In the genomic region with DNA sequence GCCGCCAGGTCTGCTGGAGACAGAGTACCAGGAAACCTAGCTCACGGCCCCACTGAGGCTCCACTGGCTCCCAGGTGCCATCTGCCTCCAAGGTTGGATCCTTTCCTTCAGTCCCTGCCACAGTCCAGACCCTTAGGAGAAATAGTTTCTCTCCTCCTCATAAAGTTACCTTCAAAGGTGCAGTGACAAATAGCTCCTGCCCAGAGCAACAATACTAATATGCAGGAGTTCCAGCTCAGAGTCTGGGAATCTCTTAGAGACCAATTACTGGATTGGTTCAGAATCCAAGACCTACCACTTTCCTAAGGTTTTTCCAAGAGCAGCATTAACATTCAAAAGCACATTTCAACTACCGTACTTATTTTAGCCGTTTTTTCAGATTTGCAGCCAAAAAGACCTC, we compare ENCODE assay signal across 23 cellular contexts.
"Had no signal": no experiment of that assay in that cellular context is flagged by ENCODE, and none has a peak within 500 bp of the region (broad histone marks: within the 10 kb centered on the region; RNA-seq: fewer than 3 reads in every experiment).

No MANE protein-coding gene starts in this region.

- H3K36me3 ChIP-seq: stomach, suprapubic skin, thoracic aorta, thyroid gland, tibial nerve, transverse colon, upper lobe of left lung, upper lobe of right lung, uterus, vagina had no signal

- H3K9me3 ChIP-seq: suprapubic skin, testis, thyroid gland, transverse colon, upper lobe of right lung, uterus, vagina had no signal

- H3K4me1 ChIP-seq: stomach, suprapubic skin, testis, thyroid gland, tibial artery, tibial nerve, transverse colon, upper lobe of left lung, upper lobe of right lung, uterus, vagina had no signal

- DNase-seq: stimulated activated CD4-positive, alpha-beta T cell treated with anti-CD3 and anti-CD28 coated beads, Interleukin-2, amount 100 ng/mL, for 48 hours; stimulated activated CD4-positive, alpha-beta T cell treated with anti-CD3 and anti-CD28 coated beads, Interleukin-4, amount 100 ng/mL, for 1 hour; stimulated activated CD4-positive, alpha-beta T cell treated with anti-CD3 and anti-CD28 coated beads, Interleukin-4, amount 100 ng/mL, for 24 hours; stimulated activated CD4-positive, alpha-beta T cell treated with anti-CD3 and anti-CD28 coated beads, Interleukin-4, amount 100 ng/mL, for 4 hours; stimulated activated CD8-positive, alpha-beta memory T cell treated with anti-CD3 and anti-CD28 coated beads, Interleukin-4, amount 100 ng/mL, for 48 hours; stimulated activated naive B cell treated with anti-CD40 and anti-IgM and Interleukin-4, amounts not matched to agents 10 μg/mL and 1 μg/mL and 100 μg/mL, for 72 hours; stimulated activated naive CD4-positive, alpha-beta T cell; stimulated activated naive CD4-positive, alpha-beta T cell treated with Interleukin-2 at 50 U/mL for 16 hours; stimulated activated naive CD8-positive, alpha-beta T cell treated with anti-CD3 and anti-CD28 coated beads, Interleukin-15, amount 100 ng/mL, for 72 hours; stimulated activated naive CD8-positive, alpha-beta T cell treated with anti-CD3 and anti-CD28 coated beads, Interleukin-15, Interleukin-2, amounts not matched to agents 100 U/mL and 50 U/mL, for 24 hours; stomach; substantia nigra; testis; thyroid gland; tibial artery; transverse colon; upper lobe of left lung; upper lobe of right lung; uterus had no signal

- H3K27ac ChIP-seq: stomach, suprapubic skin, testis, thoracic aorta, thyroid gland, tibial artery, tibial nerve, transverse colon, upper lobe of left lung, upper lobe of right lung, uterus, vagina had no signal

- H3K27me3 ChIP-seq: stomach, suprapubic skin, testis, thyroid gland, tibial artery, tibial nerve, transverse colon, upper lobe of left lung, upper lobe of right lung, uterus, vagina had no signal

- H3K4me3 ChIP-seq: stomach, suprapubic skin, testis, thoracic aorta, thyroid gland, tibial artery, tibial nerve, transverse colon, upper lobe of left lung, upper lobe of right lung, uterus, vagina had no signal
